ENCODE assay signal across 32 cellular contexts in the genomic region with DNA sequence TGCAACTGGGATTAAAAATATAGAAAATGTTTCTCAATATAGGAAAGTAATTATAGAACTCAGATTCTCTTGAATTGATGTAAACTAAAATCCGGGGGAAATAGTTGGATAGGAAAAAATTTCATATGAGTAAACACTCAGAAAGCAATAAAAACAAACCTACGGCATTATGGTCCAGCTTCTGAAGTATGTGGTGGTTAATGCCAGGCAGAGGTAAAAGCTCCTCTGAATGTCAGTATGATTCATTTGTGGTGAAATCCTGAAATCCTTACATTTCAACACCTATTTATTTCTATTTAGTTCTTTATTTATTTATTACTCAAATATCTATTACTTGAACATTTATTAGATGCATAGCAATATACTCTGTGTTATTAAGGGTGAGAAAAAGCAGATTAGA.
DNase-seq lines count a peak whose midpoint lies in the region; ATAC-seq and TF ChIP-seq lines count a peak whose summit lies in the region.
"Had no signal": no experiment of that assay in that cellular context is flagged by ENCODE, and none has a peak within 500 bp of the region (broad histone marks: within the 10 kb centered on the region; RNA-seq: fewer than 3 reads in every experiment).

No MANE protein-coding gene starts in this region.

- H3K9ac ChIP-seq in GM23248 (no peak overlapping the region), colonic mucosa (ENCODE audit: low read depth in 2 of 2, low read length in 2 of 2) (no peak overlapping the region)

- CTCF ChIA-PET in BJ (lab: Yijun Ruan, JAX) = no interaction called here

- H3K9me3 ChIP-seq in GM23248 (ENCODE audit: low read depth) (no peaks in the 10 kb centered on the region), RWPE2 (ENCODE audit: severe bottlenecking) (no peaks in the 10 kb centered on the region), prostate gland (no peaks in the 10 kb centered on the region), colonic mucosa (no peaks in the 10 kb centered on the region)
- H3K9me3 ChIP-seq: A549, BE2C, body of pancreas, gastroesophageal sphincter had no signal

- intact Hi-C loops in prostate gland (cut with DNase I) = no loop called here
- intact Hi-C loops in colonic mucosa (cut with DNase I) = no loop called here

- POLR2A ChIA-PET in BJ (lab: Charles Lee) = no interaction called here

- H3K27me3 ChIP-seq in BJ (ENCODE audit: control insufficient read depth, insufficient read depth, low read length) (no peaks in the 10 kb centered on the region), GM23248 (replicated peaks; ENCODE audit: insufficient read depth) (no peaks in the 10 kb centered on the region), RWPE2 (ENCODE audit: insufficient read depth, poor library complexity, severe bottlenecking) (peaks cover 9% of the 10 kb centered on the region), foreskin keratinocyte (no peaks in the 10 kb centered on the region), prostate gland (replicated peaks; ENCODE audit: insufficient read depth) (no peaks in the 10 kb centered on the region), colonic mucosa (no peaks in the 10 kb centered on the region)
- H3K27me3 ChIP-seq: BE2C, body of pancreas, gastroesophageal sphincter had no signal

- in situ Hi-C loops in GM23248 (cut with MboI) = no loop called here

- TF ChIP-seq CTCF in BJ (IDR thresholded peaks at IDR 0.05; ENCODE audit: insufficient read depth, low read depth, low read length) (no peak), RWPE2 (IDR thresholded peaks at IDR 0.05; ENCODE audit: poor library complexity, severe bottlenecking) (no peak), foreskin keratinocyte (conservative IDR thresholded peaks at IDR 0.05) (no peak), prostate gland (IDR thresholded peaks at IDR 0.05) (no peak), colonic mucosa (IDR thresholded peaks at IDR 0.05) (no peak)

- 11 to 22% methylated on average over 2 of the region's 2 CpGs for WGBS in GM23248 (ENCODE audit: low coverage in 1 of 2, low lambda C conversion rate in 2 of 2, missing lambda C conversion rate in 2 of 2), 2 experiments
- 37% methylated on average over 2 of the region's 2 CpGs for WGBS in prostate gland

- H3K36me3 ChIP-seq in BJ (ENCODE audit: control insufficient read depth, insufficient read depth, low read length) = no peaks in the 10 kb centered on the region
- H3K36me3 ChIP-seq in GM23248 (ENCODE audit: low read depth) = no peaks in the 10 kb centered on the region
- no peaks in the 10 kb centered on the region for H3K36me3 ChIP-seq in RWPE2 (ENCODE audit: low read depth)
- no peaks in the 10 kb centered on the region for H3K36me3 ChIP-seq in prostate gland
- no peaks in the 10 kb centered on the region for H3K36me3 ChIP-seq in colonic mucosa
- H3K36me3 ChIP-seq: BE2C, gastroesophageal sphincter had no signal

- DNase-seq in BJ (ENCODE audit: low read depth) = peak; percentile 0
- DNase-seq in GM23248 = peak; percentile 58
- no peak for DNase-seq in RWPE2 (ENCODE audit: low spot score)
- DNase-seq in foreskin keratinocyte = peak; percentile 36 to 42
- DNase-seq in iPS-NIHi11 (ENCODE audit: low spot score) = no peak
- no peak for DNase-seq in prostate gland (ENCODE audit: low spot score)
- DNase-seq in colonic mucosa = no peak
- DNase-seq: activated CD4-positive, alpha-beta T cell treated with anti-CD3 and anti-CD28 coated beads, Interleukin-2, amount 10 ng/mL, durations not matched to agents 7 days and 5 days; activated gamma-delta T cell treated with Interleukin-2 at 50 U/mL for 16 hours; activated T-cell treated with anti-CD3 and anti-CD28 coated beads, Interleukin-2, amount 50 U/mL, for 4 hours; BE2C; body of pancreas; DMS153; endodermal cell; hypothalamus; Karpas-422; left ventricle myocardium superior; naive thymus-derived CD4-positive, alpha-beta T cell; NCI-H1694 treated with DMSO at 0.1 percent for 48 hours; NCI-H2171; NCI-H524; nucleus accumbens; PC-9; SHP77; small intestine; stimulated activated CD4-positive, alpha-beta T cell treated with anti-CD3 and anti-CD28 coated beads, Interleukin-2, amount 100 ng/mL, for 24 hours; T-helper 9 cell had no signal

- ATAC-seq in RWPE2 (ENCODE audit: low read depth) (peak; percentile 29; the same call in 1 of the 3 replicates), foreskin keratinocyte (no peak), HG03039 (IDR thresholded peaks at IDR 0.05; ENCODE audit: unreplicated experiment) (no peak)
- ATAC-seq: A549; activated T-cell treated with anti-CD3 and anti-CD28 coated beads, Interleukin-2, amount 50 U/mL, for 4 hours; body of pancreas; gastroesophageal sphincter; HepG2; left ventricle myocardium superior; naive thymus-derived CD4-positive, alpha-beta T cell had no signal

- no peaks in the 10 kb centered on the region for H4K20me1 ChIP-seq in GM23248 (ENCODE audit: insufficient read depth)

- H3K4me1 ChIP-seq in GM23248 (ENCODE audit: insufficient read depth) (peaks cover 32% of the 10 kb centered on the region), RWPE2 (ENCODE audit: insufficient read depth, poor library complexity, severe bottlenecking) (no peaks in the 10 kb centered on the region), foreskin keratinocyte (no peaks in the 10 kb centered on the region), prostate gland (replicated peaks) (no peaks in the 10 kb centered on the region), colonic mucosa (no peaks in the 10 kb centered on the region)
- H3K4me1 ChIP-seq: A549, BE2C, body of pancreas, gastroesophageal sphincter had no signal

- H3K27ac ChIP-seq in GM23248 (peak overlapping the region; percentile 52), RWPE2 (ENCODE audit: poor library complexity, severe bottlenecking) (no peak overlapping the region), foreskin keratinocyte (no peak overlapping the region), prostate gland (no peak overlapping the region), colonic mucosa (no peak overlapping the region)
- H3K27ac ChIP-seq: A549, body of pancreas, gastroesophageal sphincter, HL-60, PC-9 had no signal

- no peaks in the 10 kb centered on the region for H3K9me2 ChIP-seq in GM23248 (ENCODE audit: insufficient read depth)

- H3K4me2 ChIP-seq in GM23248 (ENCODE audit: unreplicated experiment) = peak overlapping the region; percentile 59
- H3K4me2 ChIP-seq: A549, PC-9 had no signal

- no peak overlapping the region for H2AFZ ChIP-seq in GM23248
- H2AFZ ChIP-seq: PC-9 had no signal

- no peak overlapping the region for H3K4me3 ChIP-seq in BJ (ENCODE audit: low read depth, low read length)
- H3K4me3 ChIP-seq in GM23248 = 0 out of 2 replicates have a peak overlapping the region, but pooled peaks have one; percentile 26
- H3K4me3 ChIP-seq in RWPE2 (ENCODE audit: severe bottlenecking) = no peak overlapping the region
- no peak overlapping the region for H3K4me3 ChIP-seq in prostate gland
- no peak overlapping the region for H3K4me3 ChIP-seq in colonic mucosa
- H3K4me3 ChIP-seq: A549, body of pancreas, gastroesophageal sphincter, PC-9 had no signal

- TF ChIP-seq POLR2A in prostate gland (IDR thresholded peaks at IDR 0.05) = no peak

- H3F3A ChIP-seq in GM23248 (ENCODE audit: insufficient read depth) = peaks cover 10% of the 10 kb centered on the region; the same call in 1 of the 2 replicates

- H3K79me2 ChIP-seq in GM23248 (ENCODE audit: insufficient read depth) = no peaks in the 10 kb centered on the region

Comparison
In these comparisons a context has a peak if more than half of its experiments do, and no peak if none do; other contexts are left out.
1. DNase-seq: peak in BJ (single experiment), GM23248 (single experiment) and foreskin keratinocyte (2 of 2); none in RWPE2 (single experiment), iPS-NIHi11 (single experiment), prostate gland (single experiment) and colonic mucosa (single experiment).